ENCODE assay signal across 10 cellular contexts in the genomic region with DNA sequence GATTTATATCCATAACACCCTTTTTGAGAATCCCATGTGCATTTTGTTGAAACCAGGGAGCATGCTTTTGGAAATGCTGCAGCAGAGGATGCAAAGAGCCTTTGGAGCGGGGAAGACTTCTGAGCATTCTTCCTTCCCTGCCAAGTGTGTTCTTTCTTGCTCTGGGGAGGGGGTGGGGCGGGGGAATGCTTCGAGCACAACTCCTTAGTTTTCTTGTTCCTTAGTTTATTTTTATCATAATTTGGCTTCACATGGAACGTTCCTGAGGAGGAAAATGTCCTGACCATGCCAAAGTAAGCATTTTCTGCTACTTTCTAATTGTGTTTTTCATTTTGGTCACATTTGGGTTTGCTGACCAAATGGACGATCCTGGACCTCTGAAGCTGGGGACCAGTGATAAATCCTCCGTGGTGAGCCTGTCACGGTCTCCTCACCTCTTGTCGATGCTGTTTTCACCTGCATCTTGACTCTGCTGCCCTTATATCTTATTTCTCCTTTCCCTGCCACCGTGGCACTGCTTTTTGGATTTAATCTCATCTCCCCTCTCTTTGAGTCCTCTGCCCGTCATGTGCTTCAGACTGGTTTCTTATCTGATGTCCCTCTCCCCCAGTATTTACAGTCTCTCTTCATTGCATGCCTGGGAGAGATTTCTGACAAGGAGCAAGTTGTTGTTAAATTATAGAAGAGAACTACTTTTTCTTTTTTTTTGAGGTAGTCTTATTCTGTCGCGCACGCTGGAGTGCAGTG. TPM values are rescaled to one million over a fixed set of nuclear protein-coding genes. Genes with fewer than 3 reads are reported as not detected.
A peak's percentile ranks its signal among the peaks of the same experiment; 100 is the strongest.
DNase-seq lines count a peak whose midpoint lies in the region; ATAC-seq and TF ChIP-seq lines count a peak whose summit lies in the region.
"Had no signal": no experiment of that assay in that cellular context is flagged by ENCODE, and none has a peak within 500 bp of the region (broad histone marks: within the 10 kb centered on the region; RNA-seq: fewer than 3 reads in every experiment).

No MANE protein-coding gene starts in this region.

- H2BK5ac ChIP-seq in mesendoderm (ENCODE audit: low read length), result no peak overlapping the region

- H3K23ac ChIP-seq in mesendoderm (ENCODE audit: low read length), result no peak overlapping the region

- H3K27me3 ChIP-seq in ascending aorta (no peaks in the 10 kb centered on the region), mesendoderm (ENCODE audit: insufficient read depth, low read length, poor library complexity) (no peaks in the 10 kb centered on the region), SJCRH30 (no peaks in the 10 kb centered on the region)

- H3K36me3 ChIP-seq in ascending aorta, result peaks cover 9 to 30% of the 10 kb centered on the region in 2 donors
- peaks cover 6% of the 10 kb centered on the region for H3K36me3 ChIP-seq in mesendoderm (ENCODE audit: control insufficient read depth, insufficient read depth, low read length)
- peaks cover 49% of the 10 kb centered on the region for H3K36me3 ChIP-seq in SJCRH30

- H3K79me1 ChIP-seq in mesendoderm (ENCODE audit: low read length), result peaks cover 23% of the 10 kb centered on the region

- no CpG with 5 or more reads among the region's 13 CpGs for WGBS in mesendoderm (ENCODE audit: extremely low coverage, insufficient coverage, low lambda C conversion rate)

- H3K36me3 Mint-ChIP-seq in HFFc6 (ENCODE audit: low read depth), result peaks cover 52% of the 10 kb centered on the region

- peak overlapping the region; percentile 61 for H3K4me2 ChIP-seq in mesendoderm (ENCODE audit: low read length)

- no peak overlapping the region for H2AK5ac ChIP-seq in mesendoderm (ENCODE audit: low read length)

- peak overlapping the region; percentile 70 for H3K4me3 ChIP-seq in AG04449 (ENCODE audit: low read depth, low read length)
- peak overlapping the region; percentile 78 to 83 for H3K4me3 ChIP-seq in ascending aorta
- H3K4me3 ChIP-seq in mesendoderm (ENCODE audit: low read length), result no peak overlapping the region
- no peak overlapping the region for H3K4me3 ChIP-seq in SJCRH30

- peak overlapping the region; percentile 96 for H3K4me3 Mint-ChIP-seq in HFFc6

- no peak overlapping the region for H2BK15ac ChIP-seq in mesendoderm (replicated peaks; ENCODE audit: low read depth)

- H3K27ac Mint-ChIP-seq in HFFc6, result peak overlapping the region; percentile 61

- no peak overlapping the region for H3K18ac ChIP-seq in mesendoderm (ENCODE audit: low read length)

- H3K4me1 Mint-ChIP-seq in HFFc6 (ENCODE audit: low read depth), result peaks cover 82% of the 10 kb centered on the region

- H3K9me3 Mint-ChIP-seq in HFFc6, result no peaks in the 10 kb centered on the region

- intact Hi-C loops in ascending aorta (cut with DNase I), result loop anchor here (5.0 to 10.0 kb wide), 4 partner anchors 65 to 383 kb away; a partner anchor contains a TSS

- DNase-seq in AG04449 (ENCODE audit: low read depth, low spot score) (no peak), HFFc6 (no peak), ascending aorta (ENCODE audit: low spot score in 2 of 2) (peak in 1 of 2 donors; percentile 76), mesendoderm (no peak), SJCRH30 (no peak)
- DNase-seq in stimulated activated CD4-positive, alpha-beta T cell treated with anti-CD3 and anti-CD28 coated beads, Interleukin-12 subunit alpha, Interleukin-12 subunit beta, amount 100 ng/mL, for 4 hours, result no peak
- DNase-seq: kidney glomerular epithelial cell, Right ventricle myocardium superior had no signal

- H3K9me3 ChIP-seq in ascending aorta (no peaks in the 10 kb centered on the region), SJCRH30 (replicated peaks) (no peaks in the 10 kb centered on the region)

- H3K4me1 ChIP-seq in ascending aorta (peaks cover 11 to 45% of the 10 kb centered on the region in 2 donors), mesendoderm (ENCODE audit: control insufficient read depth, low read depth, low read length) (peaks cover 10% of the 10 kb centered on the region), SJCRH30 (peaks cover 5% of the 10 kb centered on the region; the same call in 1 of the 2 replicates)

- H3K79me2 ChIP-seq in mesendoderm (ENCODE audit: control insufficient read depth, insufficient read depth, low read length), result peaks cover 43% of the 10 kb centered on the region

- no peak for ATAC-seq in GM21526 (IDR thresholded peaks at IDR 0.05; ENCODE audit: low FRiP score, unreplicated experiment)
- no peak for ATAC-seq in HG02588 (IDR thresholded peaks at IDR 0.05; ENCODE audit: unreplicated experiment)

- POLR2A ChIA-PET in AG04449 (lab: Yijun Ruan, JAX), result interaction anchor here (1.0 to 1.2 kb wide), 2 partner anchors 21 to 22 kb away, joined by 3 to 5 read pairs; no protein-coding TSS in a partner anchor

- no peak overlapping the region for H2BK120ac ChIP-seq in mesendoderm (ENCODE audit: low read depth, low read length)

- no peaks in the 10 kb centered on the region for H3K27me3 Mint-ChIP-seq in HFFc6 (ENCODE audit: insufficient read depth)

- CTCF ChIA-PET in AG04449 (lab: Yijun Ruan, JAX), result interaction anchor here (0.6 to 4.0 kb wide), 3 partner anchors 14 to 31 kb away, joined by 3 to 38 read pairs (median 5); no protein-coding TSS in a partner anchor

- no peak overlapping the region for H3K4ac ChIP-seq in mesendoderm (ENCODE audit: low read depth, low read length)

- peak overlapping the region; percentile 74 for H3K56ac ChIP-seq in mesendoderm (ENCODE audit: low read length)

- no peak overlapping the region for H4K5ac ChIP-seq in mesendoderm (ENCODE audit: low read length)

- TF ChIP-seq CTCF in AG04449 (IDR thresholded peaks at IDR 0.05; ENCODE audit: insufficient read depth, low read length, missing control alignments) (no peak), HFFc6 (IDR thresholded peaks at IDR 0.05) (no peak), ascending aorta (IDR thresholded peaks at IDR 0.05) (no peak)

- peak overlapping the region; percentile 54 for H3K9ac ChIP-seq in mesendoderm (ENCODE audit: low read length)

- H3K27ac ChIP-seq in ascending aorta (peak overlapping the region; percentile 96 to 98), mesendoderm (ENCODE audit: low read depth, low read length) (no peak overlapping the region), SJCRH30 (no peak overlapping the region)

- H4K8ac ChIP-seq in mesendoderm (ENCODE audit: low read depth, low read length), result no peak overlapping the region

RNA-seq across cellular contexts. Expression of a gene that starts 2.4 kb away (rescaled TPM):
- 100 to 1,000 TPM in 1 of 6 experiments, 10 to 100 TPM in 5; 89.3 to 125 (median 91.6) TPM for total RNA-seq in HFFc6 (2021; fragmentation: NEBNext Ultra II Directional; extraction: Animal tissue kit (Norgen Biotek cat#: 25700))
- total RNA-seq in ascending aorta, result 33.0 TPM
- 75.4 TPM for polyA plus RNA-seq in mesendoderm (2013, experiment 1 of 2)
- polyA plus RNA-seq in mesendoderm (2013, experiment 2 of 2), result 75.2 TPM
- 96.2 and 112 TPM in 2 replicates for total RNA-seq in SJCRH30 (2014; rRNA removed; shearing (Covaris generic))

RNA-seq across cellular contexts. Expression of a gene that starts 39.6 kb away (rescaled TPM):
- total RNA-seq in HFFc6 (2021; fragmentation: NEBNext Ultra II Directional; extraction: Animal tissue kit (Norgen Biotek cat#: 25700)), result under 1 TPM in 4 of 6 experiments, not detected in 2; 0.07 to 0.17 (median 0.11) TPM
- not detected for total RNA-seq in ascending aorta
- polyA plus RNA-seq in mesendoderm (2013, experiment 1 of 2), result not detected
- polyA plus RNA-seq in mesendoderm (2013, experiment 2 of 2), result not detected
- 0.18 and 0.26 TPM in 2 replicates for total RNA-seq in SJCRH30 (2014; rRNA removed; shearing (Covaris generic))

Comparison
In these comparisons a context has a peak if more than half of its experiments do, and no peak if none do; other contexts are left out.
1. H3K4me3 ChIP-seq: peak in AG04449 (single experiment) and ascending aorta (2 of 2); none in mesendoderm (single experiment) and SJCRH30 (single experiment).
2. H3K27ac ChIP-seq: peak in ascending aorta (2 of 2); none in mesendoderm (single experiment) and SJCRH30 (single experiment).